In the genomic region with DNA sequence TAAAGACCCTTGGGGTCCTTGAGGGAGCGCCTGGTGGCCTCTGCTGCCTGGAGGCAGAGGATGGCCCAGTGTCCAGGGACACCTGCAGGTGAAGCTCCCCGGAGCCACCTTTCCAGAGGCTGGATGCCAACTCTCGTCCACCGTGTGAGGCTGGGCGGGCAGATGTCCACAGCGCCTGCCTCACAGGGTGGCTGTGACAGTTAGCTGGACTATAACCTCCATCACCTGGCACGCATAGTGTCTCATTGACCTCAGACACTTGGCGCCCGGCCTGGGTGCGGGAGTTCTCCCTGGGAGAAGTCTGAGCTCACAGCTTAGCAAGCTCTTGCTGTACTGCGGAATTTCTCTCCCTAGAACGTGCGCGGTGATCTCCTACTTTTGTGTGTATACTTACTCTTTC, we compare ENCODE assay signal across 16 cellular contexts. TPM values are rescaled to one million over a fixed set of nuclear protein-coding genes. Genes with fewer than 3 reads are reported as not detected.
A peak's percentile ranks its signal among the peaks of the same experiment; 100 is the strongest.
DNase-seq lines count a peak whose midpoint lies in the region; ATAC-seq, FAIRE-seq and TF ChIP-seq lines count a peak whose summit lies in the region.
"Had no signal": no experiment of that assay in that cellular context is flagged by ENCODE, and none has a peak within 500 bp of the region (broad histone marks: within the 10 kb centered on the region; RNA-seq: fewer than 3 reads in every experiment).

No MANE protein-coding gene starts in this region.

- H3K27ac Mint-ChIP-seq in stimulated activated effector memory CD8-positive, alpha-beta T cell treated with anti-CD3 and anti-CD28 coated beads, Interleukin-12 subunit alpha, Interleukin-12 subunit beta, amount 100 ng/mL, for 72 hours = peak overlapping the region; percentile 26
- no peak overlapping the region for H3K27ac Mint-ChIP-seq in T-cell
- H3K27ac Mint-ChIP-seq: activated naive CD4-positive, alpha-beta T cell treated with anti-CD3 and anti-CD28 coated beads, Interleukin-2, amount 50 U/mL, for 24 hours had no signal

- H3K36me3 Mint-ChIP-seq in stimulated activated effector memory CD8-positive, alpha-beta T cell treated with anti-CD3 and anti-CD28 coated beads, Interleukin-12 subunit alpha, Interleukin-12 subunit beta, amount 100 ng/mL, for 72 hours = peaks cover 22% of the 10 kb centered on the region
- peaks cover 13% of the 10 kb centered on the region for H3K36me3 Mint-ChIP-seq in T-cell

- TF ChIP-seq EP300 in HepG2 (IDR thresholded peaks at IDR 0.05; ENCODE audit: low read depth in 2 of 2, low read length in 2 of 2) (no peak), HepG2 (CRISPR knock-in tag; IDR thresholded peaks at IDR 0.05; ENCODE audit: borderline replicate concordance) (no peak)

- no peak for TF ChIP-seq RAD21 in HepG2 (CRISPR knock-in tag; IDR thresholded peaks at IDR 0.05)

- H3K4me1 ChIP-seq in HepG2 (ENCODE audit: insufficient read depth, low read length) = peaks cover 40% of the 10 kb centered on the region

- no peak for ATAC-seq in HepG2
- ATAC-seq in stimulated activated effector memory CD8-positive, alpha-beta T cell treated with anti-CD3 and anti-CD28 coated beads, Interleukin-12 subunit alpha, Interleukin-12 subunit beta, amount 100 ng/mL, for 72 hours = no peak
- no peak for ATAC-seq in HG02798 (IDR thresholded peaks at IDR 0.05; ENCODE audit: poor library complexity, unreplicated experiment)
- ATAC-seq in T-cell (replicated peaks in 1 of 4) = no peak

- peaks cover 21% of the 10 kb centered on the region for H4K20me1 ChIP-seq in HepG2 (ENCODE audit: insufficient read depth, low read length)

- H3K27ac ChIP-seq in dorsolateral prefrontal cortex (peak overlapping the region in 52 of 59 donors; percentile 7 to 97 (median 66)), HepG2 (ENCODE audit: extremely low read length, insufficient read depth, low read length) (peak overlapping the region; percentile 22)
- H3K27ac ChIP-seq: C4-2B, parathyroid adenoma had no signal

- no peak for TF ChIP-seq POLR2A in HepG2 (IDR thresholded peaks at IDR 0.05; ENCODE audit: insufficient read depth in 1 of 2, low read depth in 2 of 2, low read length in 2 of 2)

- no peaks in the 10 kb centered on the region for H3K9me3 ChIP-seq in HepG2 (ENCODE audit: low read length)

- CTCF ChIA-PET in HepG2 (lab: Yijun Ruan, JAX; ENCODE audit: low intra/inter-chr PET ratio, low total read pairs) = no interaction called here
- CTCF ChIA-PET in T-cell (lab: Charles Lee) = interaction anchor here in 1 of 2 donors (0.5 kb wide), 1 partner anchor 778 kb away, joined by 4 read pairs; no protein-coding TSS in a partner anchor

- peaks cover 40% of the 10 kb centered on the region for H3K4me1 Mint-ChIP-seq in stimulated activated effector memory CD8-positive, alpha-beta T cell treated with anti-CD3 and anti-CD28 coated beads, Interleukin-12 subunit alpha, Interleukin-12 subunit beta, amount 100 ng/mL, for 72 hours
- H3K4me1 Mint-ChIP-seq in T-cell = peaks cover 39 to 53% (median 48%) of the 10 kb centered on the region in 3 donors

- FAIRE-seq in HepG2 (lab: Jason Lieb, UNC) = no peak
- FAIRE-seq: TTC549 had no signal

- no peak overlapping the region for H3K9ac ChIP-seq in HepG2 (ENCODE audit: insufficient read depth, low read depth, low read length)
- H3K9ac ChIP-seq: parathyroid adenoma had no signal

- TF ChIP-seq CTCF in dorsolateral prefrontal cortex (IDR thresholded peaks at IDR 0.05 in 54 of 56, conservative IDR thresholded peaks at IDR 0.05 in 2 of 56; ENCODE audit: low read depth in 1 of 56, partially characterized antibody in 56 of 56) = no peak
- no peak for TF ChIP-seq CTCF in HepG2 (CRISPR knock-in tag; IDR thresholded peaks at IDR 0.05)

- no peak overlapping the region; the same call in 1 of the 2 replicates for H3K4me2 ChIP-seq in HepG2 (ENCODE audit: low read depth, low read length)

- intact Hi-C loops in dorsolateral prefrontal cortex (cut with DNase I) = no loop called here
- intact Hi-C loops in HepG2 (cut with micrococcal nuclease; ENCODE audit: unreplicated experiment) = no loop called here

- BruUV-seq in HepG2 (replicated peaks; lab: Mats Ljungman, UMichigan) = no TSS peak

- no peak overlapping the region for H2AFZ ChIP-seq in HepG2 (ENCODE audit: low read length)
- H2AFZ ChIP-seq: parathyroid adenoma had no signal

- H3K4me3 ChIP-seq in dorsolateral prefrontal cortex (peak overlapping the region in 1 of 59 donors; percentile 2), HepG2 (replicated peaks in 1 of 3; ENCODE audit: insufficient read depth in 1 of 3, low read depth in 2 of 3, low read length in 3 of 3) (no peak overlapping the region)

- no peak overlapping the region for H3K4me3 Mint-ChIP-seq in stimulated activated effector memory CD8-positive, alpha-beta T cell treated with anti-CD3 and anti-CD28 coated beads, Interleukin-12 subunit alpha, Interleukin-12 subunit beta, amount 100 ng/mL, for 72 hours
- H3K4me3 Mint-ChIP-seq in T-cell = no peak overlapping the region
- H3K4me3 Mint-ChIP-seq: activated naive CD4-positive, alpha-beta T cell treated with anti-CD3 and anti-CD28 coated beads, Interleukin-2, amount 50 U/mL, for 24 hours had no signal

- no peaks in the 10 kb centered on the region for H3K27me3 ChIP-seq in dorsolateral prefrontal cortex
- H3K27me3 ChIP-seq in HepG2 (ENCODE audit: control insufficient read depth in 1 of 2, insufficient read depth in 2 of 2, low read length in 2 of 2) = no peaks in the 10 kb centered on the region

- POLR2A ChIA-PET in HepG2 (lab: Yijun Ruan, JAX) = no interaction called here
- POLR2A ChIA-PET in T-cell (lab: Charles Lee) = interaction anchor here in 1 of 2 donors (0.5 kb wide), 1 partner anchor 88 kb away, joined by 5 read pairs; no protein-coding TSS in a partner anchor

- 0 out of 5 replicates have a peak, but pooled peaks cover 0 to 2% of the 10 kb centered on the region in 2 experiments for H3K36me3 ChIP-seq in HepG2 (replicated peaks in 1 of 2; ENCODE audit: control insufficient read depth in 1 of 2, insufficient read depth in 2 of 2, low read length in 2 of 2)

- in situ Hi-C loops in HepG2 (cut with HindIII; ENCODE audit: extremely low pct_ligation_motif_present, low pct_unique_long_range_greater_than_20kb) = no loop called here

- peak; percentile 50 for DNase-seq in M059J (ENCODE audit: low read depth)
- peak in 1 of 10 donors; percentile 71 for DNase-seq in dorsolateral prefrontal cortex
- DNase-seq in HepG2 (ENCODE audit: low spot score) = no peak
- no peak for DNase-seq in stimulated activated effector memory CD8-positive, alpha-beta T cell treated with anti-CD3 and anti-CD28 coated beads, Interleukin-12 subunit alpha, Interleukin-12 subunit beta, amount 100 ng/mL, for 72 hours (ENCODE audit: low spot score in 2 of 2)
- DNase-seq in NCI-H146 treated with DMSO at 0.1 percent for 48 hours (lab: John Stamatoyannopoulos, UW; ENCODE audit: unreplicated experiment) = no peak
- DNase-seq in T-cell = no peak
- DNase-seq in LoVo (ENCODE audit: low spot score) = no peak
- DNase-seq: NCI-H1092 treated with DMSO at 0.1 percent for 48 hours; stimulated activated CD4-positive, alpha-beta T cell treated with anti-CD3 and anti-CD28 coated beads, Interleukin-4, amount 100 ng/mL, for 1 hour; stimulated activated naive CD4-positive, alpha-beta T cell treated with Interleukin-2 at 50 U/mL for 16 hours had no signal

- no peaks in the 10 kb centered on the region for H3K27me3 Mint-ChIP-seq in T-cell
- H3K27me3 Mint-ChIP-seq: activated naive CD4-positive, alpha-beta T cell treated with anti-CD3 and anti-CD28 coated beads, Interleukin-2, amount 50 U/mL, for 24 hours had no signal

- no peaks in the 10 kb centered on the region for H3K9me3 Mint-ChIP-seq in stimulated activated effector memory CD8-positive, alpha-beta T cell treated with anti-CD3 and anti-CD28 coated beads, Interleukin-12 subunit alpha, Interleukin-12 subunit beta, amount 100 ng/mL, for 72 hours
- no peaks in the 10 kb centered on the region for H3K9me3 Mint-ChIP-seq in T-cell
- H3K9me3 Mint-ChIP-seq: activated naive CD4-positive, alpha-beta T cell treated with anti-CD3 and anti-CD28 coated beads, Interleukin-2, amount 50 U/mL, for 24 hours had no signal

- peaks cover 51% of the 10 kb centered on the region for H3K79me2 ChIP-seq in HepG2 (ENCODE audit: insufficient read depth, low read length)

- 66% methylated on average over 5 of the region's 14 CpGs for WGBS in HepG2 (ENCODE audit: low lambda C conversion rate)

RNA-seq across cellular contexts. Expression of gene BICRA, which starts 9.8 kb away (rescaled TPM):
- total RNA-seq in M059J (2014; rRNA removed; shearing (Covaris generic)) = 2.7 and 5.3 TPM in 2 replicates
- total RNA-seq in dorsolateral prefrontal cortex (10 to 100 TPM; 14.1 to 34.9 (median 22.9) TPM), HepG2 (2016; rRNA removed; fragmentation: Illumina TruSeq; extraction: Trizol) (0.71 and 1.6 TPM in 2 replicates), T-cell (10 to 100 TPM; 31.9 to 39.3 (median 35.1) TPM)
- total RNA-seq in HepG2 (2016; cell fraction: cytosol; rRNA removed; fragmentation: Illumina TruSeq; extraction: Trizol; ENCODE audit: low read depth) = 0.53 and 1.5 TPM in 2 replicates
- total RNA-seq in HepG2 (2016; cell fraction: insoluble cytoplasmic fraction; rRNA removed; fragmentation: Illumina TruSeq; extraction: Trizol) = 0.74 and 2.4 TPM in 2 replicates
- total RNA-seq in HepG2 (2016; cell fraction: membrane; rRNA removed; fragmentation: Illumina TruSeq; extraction: Trizol) = 1.6 and 3.0 TPM in 2 replicates
- total RNA-seq in HepG2 (2016; cell fraction: nucleus; rRNA removed; fragmentation: Illumina TruSeq; extraction: Trizol) = 1.6 and 2.1 TPM in 2 replicates
- polyA plus RNA-seq in HepG2 (2011; rRNA removed) = 0.55 and 0.56 TPM in 2 replicates
- polyA plus RNA-seq in HepG2 (2011; cell fraction: cytosol; rRNA removed) = 0.27 and 0.38 TPM in 2 replicates
- 3.6 and 3.7 TPM in 2 replicates for polyA plus RNA-seq in HepG2 (2011; cell fraction: nucleus; rRNA removed)
- 2.4 and 4.0 TPM in 2 replicates for polyA plus RNA-seq in HepG2 (2012)
- polyA plus RNA-seq in HepG2 (2016; cell fraction: cytosol; fragmentation: Illumina TruSeq; extraction: Trizol; ENCODE audit: low read depth) = 0.26 and 0.28 TPM in 2 replicates
- 2.0 and 2.8 TPM in 2 replicates for polyA plus RNA-seq in HepG2 (2016; cell fraction: insoluble cytoplasmic fraction; fragmentation: Illumina TruSeq; extraction: Trizol; ENCODE audit: low read depth)
- 0.53 and 0.64 TPM in 2 replicates for polyA plus RNA-seq in HepG2 (2016; cell fraction: membrane; fragmentation: Illumina TruSeq; extraction: Trizol; ENCODE audit: low read depth)
- polyA plus RNA-seq in HepG2 (2016; cell fraction: nucleus; fragmentation: Illumina TruSeq; extraction: Trizol; ENCODE audit: insufficient read depth, low read depth) = 10.6 and 11.0 TPM in 2 replicates
- polyA minus RNA-seq in HepG2 (2011; rRNA and poly(A)+ RNA removed; ENCODE audit: low replicate concordance) = 3.3 and 3.8 TPM in 2 replicates
- polyA minus RNA-seq in HepG2 (2011; cell fraction: cytosol; rRNA and poly(A)+ RNA removed) = 1.1 and 1.7 TPM in 2 replicates
- 4.5 and 4.6 TPM in 2 replicates for polyA minus RNA-seq in HepG2 (2011; cell fraction: nucleus; rRNA and poly(A)+ RNA removed)

RNA-seq across cellular contexts. Expression of gene ZNF541, which starts 45.8 kb away (rescaled TPM):
- total RNA-seq in M059J (2014; rRNA removed; shearing (Covaris generic)) = 0.27 TPM in 1 of 2 replicates, not detected in the other
- 1 to 10 TPM in 85 of 120 experiments, under 1 TPM in 35; 0.50 to 4.5 (median 1.3) TPM for total RNA-seq in dorsolateral prefrontal cortex
- total RNA-seq in HepG2 (2016; rRNA removed; fragmentation: Illumina TruSeq; extraction: Trizol) = 0.04 TPM in 1 of 2 replicates, not detected in the other
- total RNA-seq in HepG2 (2016; cell fraction: cytosol; rRNA removed; fragmentation: Illumina TruSeq; extraction: Trizol; ENCODE audit: low read depth) = not detected in 2 replicates
- total RNA-seq in HepG2 (2016; cell fraction: insoluble cytoplasmic fraction; rRNA removed; fragmentation: Illumina TruSeq; extraction: Trizol) = not detected in 2 replicates
- total RNA-seq in HepG2 (2016; cell fraction: membrane; rRNA removed; fragmentation: Illumina TruSeq; extraction: Trizol) = 0.09 TPM in 1 of 2 replicates, not detected in the other
- total RNA-seq in HepG2 (2016; cell fraction: nucleus; rRNA removed; fragmentation: Illumina TruSeq; extraction: Trizol) = not detected in 2 replicates
- 0.03 and 0.08 TPM in 2 replicates for polyA plus RNA-seq in HepG2 (2011; rRNA removed)
- polyA plus RNA-seq in HepG2 (2011; cell fraction: cytosol; rRNA removed) = 0.07 and 0.08 TPM in 2 replicates
- polyA plus RNA-seq in HepG2 (2011; cell fraction: nucleus; rRNA removed) = not detected in 2 replicates
- 0.17 TPM in 1 of 2 replicates, not detected in the other for polyA plus RNA-seq in HepG2 (2012)
- 0.05 TPM in 1 of 2 replicates, not detected in the other for polyA plus RNA-seq in HepG2 (2016; cell fraction: cytosol; fragmentation: Illumina TruSeq; extraction: Trizol; ENCODE audit: low read depth)
- polyA plus RNA-seq in HepG2 (2016; cell fraction: insoluble cytoplasmic fraction; fragmentation: Illumina TruSeq; extraction: Trizol; ENCODE audit: low read depth) = not detected in 2 replicates
- polyA plus RNA-seq in HepG2 (2016; cell fraction: membrane; fragmentation: Illumina TruSeq; extraction: Trizol; ENCODE audit: low read depth) = not detected in 2 replicates
- polyA plus RNA-seq in HepG2 (2016; cell fraction: nucleus; fragmentation: Illumina TruSeq; extraction: Trizol; ENCODE audit: insufficient read depth, low read depth) = not detected in 2 replicates
- polyA minus RNA-seq in HepG2 (2011; rRNA and poly(A)+ RNA removed; ENCODE audit: low replicate concordance) = not detected in 2 replicates
- polyA minus RNA-seq in HepG2 (2011; cell fraction: cytosol; rRNA and poly(A)+ RNA removed) = not detected in 2 replicates
- polyA minus RNA-seq in HepG2 (2011; cell fraction: nucleus; rRNA and poly(A)+ RNA removed) = not detected in 2 replicates
- 1 to 10 TPM in 1 of 5 donors, under 1 TPM in 4; 0.58 to 1.1 (median 0.65) TPM for total RNA-seq in T-cell
- total RNA-seq: NCI-H460 had no signal
